In the genomic region with DNA sequence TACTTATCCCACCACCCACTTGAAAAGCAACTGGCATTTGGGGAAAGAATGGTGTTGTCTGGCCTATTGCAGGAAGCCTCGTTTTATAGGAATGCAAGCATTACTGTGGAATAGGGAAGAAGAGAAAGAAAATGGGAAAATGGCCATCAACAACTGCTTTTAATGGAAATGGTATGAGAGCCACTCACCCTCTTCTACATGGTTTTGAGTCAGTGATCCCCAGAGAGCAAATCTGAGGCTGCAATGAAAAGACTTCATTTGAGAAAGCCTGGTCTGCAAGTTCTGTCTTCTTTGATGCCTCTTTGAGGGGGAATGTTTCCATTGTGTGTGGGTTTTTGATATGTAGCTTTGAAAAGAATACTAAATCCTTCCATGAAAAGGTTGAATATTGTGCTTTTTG, we compare ENCODE assay signal across 15 cellular contexts.
DNase-seq lines count a peak whose midpoint lies in the region; ATAC-seq and TF ChIP-seq lines count a peak whose summit lies in the region.
"Had no signal": no experiment of that assay in that cellular context is flagged by ENCODE, and none has a peak within 500 bp of the region (broad histone marks: within the 10 kb centered on the region; RNA-seq: fewer than 3 reads in every experiment).

No MANE protein-coding gene starts in this region.

- H3K4me3 ChIP-seq in BLaER1 (no peak overlapping the region), adipocyte (ENCODE audit: low read length) (no peak overlapping the region), mucosa of descending colon (no peak overlapping the region)

- no peak for TF ChIP-seq CTCF in mucosa of descending colon (IDR thresholded peaks at IDR 0.05)

- H3K9me3 ChIP-seq in BLaER1 (no peaks in the 10 kb centered on the region), adipocyte (ENCODE audit: control insufficient read depth, low read length) (no peaks in the 10 kb centered on the region), mucosa of descending colon (no peaks in the 10 kb centered on the region)

- DNase-seq in adipocyte (ENCODE audit: low read depth): peak; percentile 19
- DNase-seq in fibroblast of peridontal ligament (ENCODE audit: extremely low read depth): peak; percentile 80
- DNase-seq in stromal cell of bone marrow (ENCODE audit: low read depth): peak; percentile 92
- no peak for DNase-seq in cortex of kidney (lab: John Stamatoyannopoulos, UW)
- DNase-seq in mucosa of descending colon: no peak
- no peak for DNase-seq in AML-193 (lab: John Stamatoyannopoulos, UW)
- DNase-seq: C1 segment of cervical spinal cord; CD4-positive, alpha-beta T cell; DMS79; EL; GOT3; H9; IMR-90 had no signal

- peak overlapping the region; percentile 16; the same call in 1 of the 2 replicates for H3K4me2 ChIP-seq in BLaER1

- intact Hi-C loops in mucosa of descending colon (cut with DNase I, micrococcal nuclease): no loop called here

- no peak for ATAC-seq in mucosa of descending colon

- H3K27me3 ChIP-seq in BLaER1 (no peaks in the 10 kb centered on the region), adipocyte (replicated peaks; ENCODE audit: control insufficient read depth, insufficient read depth, low read length) (no peaks in the 10 kb centered on the region)

- H3K36me3 ChIP-seq in BLaER1: no peaks in the 10 kb centered on the region
- no peaks in the 10 kb centered on the region for H3K36me3 ChIP-seq in adipocyte (ENCODE audit: control insufficient read depth, insufficient read depth, low read length, severe bottlenecking)
- H3K36me3 ChIP-seq in mucosa of descending colon (ENCODE audit: low read depth): no peaks in the 10 kb centered on the region

- H3K4me1 ChIP-seq in BLaER1 (peaks cover 39% of the 10 kb centered on the region), adipocyte (ENCODE audit: control insufficient read depth, insufficient read depth, low read length) (peaks cover 35% of the 10 kb centered on the region), mucosa of descending colon (ENCODE audit: low read depth) (no peaks in the 10 kb centered on the region)

- H3K27ac ChIP-seq in BLaER1: no peak overlapping the region
- H3K27ac ChIP-seq: 22Rv1 had no signal

- H3K9ac ChIP-seq in BLaER1 (no peak overlapping the region), adipocyte (ENCODE audit: low read length) (no peak overlapping the region)

- H4K20me1 ChIP-seq in BLaER1: no peaks in the 10 kb centered on the region

Comparison
In these comparisons a context has a peak if more than half of its experiments do, and no peak if none do; other contexts are left out.
1. DNase-seq: peak in adipocyte (single experiment), fibroblast of peridontal ligament (single experiment) and stromal cell of bone marrow (single experiment); none in cortex of kidney (single experiment), mucosa of descending colon (0 of 3) and AML-193 (0 of 2).